In genomic region chr4:90127706-90128345, GRCh38 we compare ENCODE assay signal across 9 cellular contexts. TPM values are rescaled to one million over a fixed set of nuclear protein-coding genes. Genes with fewer than 3 reads are reported as not detected.
DNase-seq lines count a peak whose midpoint lies in the region; ATAC-seq and TF ChIP-seq lines count a peak whose summit lies in the region.
"Had no signal": no experiment of that assay in that cellular context is flagged by ENCODE, and none has a peak within 500 bp of the region (broad histone marks: within the 10 kb centered on the region; RNA-seq: fewer than 3 reads in every experiment).

No MANE protein-coding gene starts in this region.

- no peaks in the 10 kb centered on the region for H3K9me2 ChIP-seq in PC-3 (replicated peaks; ENCODE audit: low read length)

- H4K8ac ChIP-seq in mesendoderm (ENCODE audit: low read depth, low read length): no peak overlapping the region

- peak overlapping the region; percentile 77 for H3K56ac ChIP-seq in mesendoderm (ENCODE audit: low read length)

- H2BK15ac ChIP-seq in mesendoderm (replicated peaks; ENCODE audit: low read depth): no peak overlapping the region

- ATAC-seq in GM18861 (IDR thresholded peaks at IDR 0.05; ENCODE audit: unreplicated experiment): peak; percentile 15
- ATAC-seq in PC-3: peak; percentile 48
- ATAC-seq in upper lobe of right lung: peak; percentile 73

- H2BK5ac ChIP-seq in mesendoderm (ENCODE audit: low read length): no peak overlapping the region

- H3K23ac ChIP-seq in mesendoderm (ENCODE audit: low read length): no peak overlapping the region

- H3K18ac ChIP-seq in mesendoderm (ENCODE audit: low read length): peak overlapping the region; percentile 8

- peak overlapping the region; percentile 47 for H3K4me3 ChIP-seq in HAP-1
- H3K4me3 ChIP-seq in PC-3 (ENCODE audit: low read length): peak overlapping the region; percentile 76
- peak overlapping the region; percentile 44 for H3K4me3 ChIP-seq in mesendoderm (ENCODE audit: low read length)
- peak overlapping the region; percentile 61 for H3K4me3 ChIP-seq in upper lobe of right lung

- POLR2A ChIA-PET in PC-3 (lab: Charles Lee; ENCODE audit: unreplicated experiment): no interaction called here

- no peak overlapping the region for H3K4ac ChIP-seq in mesendoderm (ENCODE audit: low read depth, low read length)

- no peak for TF ChIP-seq CTCF in PC-3 (conservative IDR thresholded peaks at IDR 0.05; ENCODE audit: low read depth, low read length)
- no peak for TF ChIP-seq CTCF in upper lobe of right lung (IDR thresholded peaks at IDR 0.05)

- H3K9me3 ChIP-seq in HAP-1: no peaks in the 10 kb centered on the region
- H3K9me3 ChIP-seq in PC-3 (ENCODE audit: low read length): no peaks in the 10 kb centered on the region
- no peaks in the 10 kb centered on the region for H3K9me3 ChIP-seq in upper lobe of right lung

- no TSS peak for BruUV-seq in PC-3 (replicated peaks; lab: Mats Ljungman, UMichigan)

- peak overlapping the region; percentile 58 for H3K9ac ChIP-seq in PC-3 (ENCODE audit: low read length)
- peak overlapping the region; percentile 58 for H3K9ac ChIP-seq in mesendoderm (ENCODE audit: low read length)

- H3K4me1 ChIP-seq in HAP-1: peaks cover 12% of the 10 kb centered on the region
- peaks cover 5% of the 10 kb centered on the region for H3K4me1 ChIP-seq in PC-3 (ENCODE audit: insufficient read depth, low read length)
- H3K4me1 ChIP-seq in mesendoderm (ENCODE audit: control insufficient read depth, low read depth, low read length): no peaks in the 10 kb centered on the region
- H3K4me1 ChIP-seq in upper lobe of right lung: peaks cover 14% of the 10 kb centered on the region

- no peak overlapping the region for H4K5ac ChIP-seq in mesendoderm (ENCODE audit: low read length)

- H3K79me2 ChIP-seq in PC-3 (ENCODE audit: low read length) (peaks cover 6% of the 10 kb centered on the region), mesendoderm (ENCODE audit: control insufficient read depth, insufficient read depth, low read length) (no peaks in the 10 kb centered on the region)

- H3K79me1 ChIP-seq in mesendoderm (ENCODE audit: low read length): no peaks in the 10 kb centered on the region

- 0 out of 2 replicates have a peak overlapping the region, but pooled peaks have one; percentile 12 for H3K27ac ChIP-seq in PC-3 (ENCODE audit: low read length)
- H3K27ac ChIP-seq in mesendoderm (ENCODE audit: low read depth, low read length): no peak overlapping the region
- peak overlapping the region; percentile 68 for H3K27ac ChIP-seq in upper lobe of right lung

- no peaks in the 10 kb centered on the region for H4K20me1 ChIP-seq in PC-3 (ENCODE audit: low read length)

- DNase-seq in HAP-1 (ENCODE audit: low spot score in 2 of 2) (no peak), PC-3 (peak; percentile 25), ecto neural progenitor cell (ENCODE audit: low spot score) (peak; percentile 72), mesendoderm (no peak), upper lobe of right lung (peak; percentile 73), NCI-H524 (lab: John Stamatoyannopoulos, UW) (no peak)
- DNase-seq in effector CD8-positive, alpha-beta T cell (lab: John Stamatoyannopoulos, UW): no peak

- no peaks in the 10 kb centered on the region for H3F3A ChIP-seq in PC-3 (ENCODE audit: low read length, unreplicated experiment)

- no peaks in the 10 kb centered on the region for H3K36me3 ChIP-seq in HAP-1 (replicated peaks)
- H3K36me3 ChIP-seq in PC-3 (ENCODE audit: low read depth, low read length): no peaks in the 10 kb centered on the region
- H3K36me3 ChIP-seq in mesendoderm (ENCODE audit: control insufficient read depth, insufficient read depth, low read length): no peaks in the 10 kb centered on the region
- H3K36me3 ChIP-seq in upper lobe of right lung: no peaks in the 10 kb centered on the region

- CTCF ChIA-PET in PC-3 (lab: Charles Lee): no interaction called here

- no peak overlapping the region for H2BK120ac ChIP-seq in mesendoderm (ENCODE audit: low read depth, low read length)

- H3K27me3 ChIP-seq in HAP-1 (ENCODE audit: low read depth): no peaks in the 10 kb centered on the region
- H3K27me3 ChIP-seq in PC-3 (ENCODE audit: low read length): peaks cover 32% of the 10 kb centered on the region; the same call in 1 of the 2 replicates
- H3K27me3 ChIP-seq in mesendoderm (ENCODE audit: insufficient read depth, low read length, poor library complexity): no peaks in the 10 kb centered on the region
- no peaks in the 10 kb centered on the region for H3K27me3 ChIP-seq in upper lobe of right lung

- intact Hi-C loops in PC-3 (cut with micrococcal nuclease) (loop anchor here (2.0 to 5.0 kb wide), 3 partner anchors 47 to 165 kb away; no protein-coding TSS in a partner anchor), upper lobe of right lung (cut with DNase I) (no loop called here)

- H3K4me2 ChIP-seq in PC-3 (ENCODE audit: low read length) (peak overlapping the region; percentile 95), mesendoderm (ENCODE audit: low read length) (peak overlapping the region; percentile 53)

- H2AK5ac ChIP-seq in mesendoderm (ENCODE audit: low read length): no peak overlapping the region

- peak overlapping the region; percentile 84 for H2AFZ ChIP-seq in PC-3 (ENCODE audit: low read length)

- in situ Hi-C loops in HAP-1 (cut with MboI; ENCODE audit: low sequenced_read_pairs): loop anchor here (10.0 kb wide), 1 partner anchor 167 kb away; no protein-coding TSS in a partner anchor

- WGBS in mesendoderm (ENCODE audit: extremely low coverage, insufficient coverage, low lambda C conversion rate): no CpG with 5 or more reads among the region's 81 CpGs

RNA-seq across cellular contexts. Expression of gene CCSER1, which starts 0.6 kb away (rescaled TPM):
- total RNA-seq in PC-3 (2014; rRNA removed) (6.0 and 10.1 TPM in 2 replicates), upper lobe of right lung (7.4 TPM)
- polyA plus RNA-seq in mesendoderm (2013, experiment 1 of 2): 0.37 TPM
- polyA plus RNA-seq in mesendoderm (2013, experiment 2 of 2): 0.64 TPM
- total RNA-seq: T-helper 2 cell treated with Interferon-gamma antibody and Interleukin-4, amounts not matched to agents 100 ng/mL and 5 ng/mL, for 36 hours had no signal

Comparison
In these comparisons a context has a peak if more than half of its experiments do, and no peak if none do; other contexts are left out.
1. ATAC-seq: peak in every context shown above with its lines; median percentile 73 in upper lobe of right lung; 48 in PC-3; 15 in GM18861.
2. DNase-seq: peak in PC-3 (single experiment), ecto neural progenitor cell (single experiment) and upper lobe of right lung (single experiment); none in HAP-1 (0 of 2), mesendoderm (single experiment), effector CD8-positive, alpha-beta T cell (single experiment) and NCI-H524 (0 of 2).
3. Peak in every context shown above with its lines, with median percentiles within 50 percentile points of each other: H3K4me3 ChIP-seq.